In the genomic region with DNA sequence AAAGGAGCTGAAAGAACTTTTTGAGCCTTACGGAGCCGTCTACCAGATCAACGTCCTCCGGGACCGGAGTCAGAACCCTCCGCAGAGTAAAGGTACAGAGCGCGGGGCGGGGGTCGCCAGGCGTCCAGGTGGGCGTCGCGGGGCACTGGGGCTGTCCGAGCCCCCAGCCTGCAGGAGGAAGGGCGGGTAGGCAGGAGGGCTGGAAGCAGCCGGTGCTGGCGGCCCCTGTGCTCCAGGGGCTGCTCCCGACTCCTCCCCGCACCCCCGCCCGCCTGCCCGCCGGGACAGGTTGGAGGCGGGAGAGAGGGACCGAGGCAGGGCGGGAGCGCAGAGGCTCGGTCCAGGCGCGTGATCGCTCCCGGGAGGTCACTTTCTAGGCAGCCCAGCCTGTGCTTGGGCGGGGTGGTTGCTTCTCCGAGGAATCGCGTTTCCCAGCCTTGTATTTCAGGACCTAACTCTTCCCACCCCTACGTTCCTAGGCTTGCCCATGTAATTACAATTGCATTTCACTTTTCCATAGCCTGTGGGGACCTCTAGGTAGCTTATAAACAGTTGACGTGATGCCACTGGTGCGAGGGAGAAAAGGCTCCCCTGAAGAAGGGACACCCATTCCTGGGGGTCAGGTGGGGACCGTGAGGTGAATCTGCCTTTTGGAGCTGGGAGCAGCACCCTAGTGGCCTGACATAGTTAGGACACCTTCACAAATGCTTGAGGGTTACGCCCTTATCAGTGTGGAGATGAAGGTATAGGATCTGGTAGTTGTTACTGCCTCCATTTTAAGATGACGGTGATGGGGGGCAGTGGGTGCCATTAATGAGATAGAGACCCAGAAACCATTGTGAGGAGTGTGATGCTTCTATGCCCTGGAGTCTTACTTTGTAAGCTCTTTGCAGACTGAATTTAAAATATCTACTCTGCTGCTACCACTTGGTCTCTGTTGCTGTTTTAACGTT, we compare ENCODE assay signal across 8 cellular contexts.
DNase-seq lines count a peak whose midpoint lies in the region; ATAC-seq and TF ChIP-seq lines count a peak whose summit lies in the region.

No MANE protein-coding gene starts in this region.

- peak overlapping the region in 4 of 10 donors; percentile 97 to 100 (median 99) for H3K4me3 Mint-ChIP-seq in naive thymus-derived CD4-positive, alpha-beta T cell

- ATAC-seq in GM21825 (IDR thresholded peaks at IDR 0.05; ENCODE audit: unreplicated experiment) = peak; percentile 55
- ATAC-seq in naive thymus-derived CD4-positive, alpha-beta T cell = peak; percentile 74

- no peaks in the 10 kb centered on the region for H3F3A ChIP-seq in PC-9 (ENCODE audit: insufficient read depth, low read depth)

- H3K9me3 ChIP-seq in Karpas-422 (ENCODE audit: low read length) (no peaks in the 10 kb centered on the region), tibial nerve (no peaks in the 10 kb centered on the region), PC-9 (ENCODE audit: insufficient read depth, low read depth) (no peaks in the 10 kb centered on the region)
- H3K9me3 ChIP-seq in naive thymus-derived CD4-positive, alpha-beta T cell (ENCODE audit: control insufficient read depth in 2 of 3, low read length in 3 of 3) = no peaks in the 10 kb centered on the region

- H3K9me3 Mint-ChIP-seq in naive thymus-derived CD4-positive, alpha-beta T cell = peaks cover 0 to 8% (median 0%) of the 10 kb centered on the region in 11 donors

- peaks cover 34 to 39% (median 37%) of the 10 kb centered on the region in 7 donors for H3K4me1 Mint-ChIP-seq in naive thymus-derived CD4-positive, alpha-beta T cell

- intact Hi-C loops in naive thymus-derived CD4-positive, alpha-beta T cell (cut with micrococcal nuclease) = loop anchor here (1.0 to 5.0 kb wide), 10 partner anchors 12 to 306 kb away; partner anchors contain the start of gene CELF2 (in 1 of the 2)
- intact Hi-C loops in PC-9 (cut with micrococcal nuclease; ENCODE audit: unreplicated experiment) = no loop called here

- peak overlapping the region; percentile 38; the same call in 1 of the 2 replicates for H3K9ac ChIP-seq in Karpas-422 (ENCODE audit: low read length)

- H3K36me3 ChIP-seq in GM06990 (ENCODE audit: control insufficient read depth, insufficient read depth, low read length) = no peaks in the 10 kb centered on the region
- H3K36me3 ChIP-seq in Karpas-422 (ENCODE audit: insufficient read depth, low read length) = no peaks in the 10 kb centered on the region
- H3K36me3 ChIP-seq in naive thymus-derived CD4-positive, alpha-beta T cell (ENCODE audit: control insufficient read depth in 2 of 3, insufficient read depth in 3 of 3, low read length in 3 of 3) = peaks cover 0 to 19% (median 5%) of the 10 kb centered on the region in 3 experiments
- H3K36me3 ChIP-seq in tibial nerve = peaks cover 0 to 11% (median 0%) of the 10 kb centered on the region in 3 donors
- H3K36me3 ChIP-seq in PC-9 (ENCODE audit: low read depth) = no peaks in the 10 kb centered on the region

- H3K4me1 ChIP-seq in Karpas-422 (ENCODE audit: low read length) (peaks cover 33% of the 10 kb centered on the region), tibial nerve (peaks cover 0 to 76% (median 32%) of the 10 kb centered on the region in 4 donors), PC-9 (replicated peaks; ENCODE audit: insufficient read depth) (no peaks in the 10 kb centered on the region)
- peaks cover 44 to 50% of the 10 kb centered on the region in 2 donors for H3K4me1 ChIP-seq in naive thymus-derived CD4-positive, alpha-beta T cell (ENCODE audit: control insufficient read depth in 2 of 2, insufficient read depth in 2 of 2, low read length in 2 of 2)

- 5 to 12% methylated on average over 21 to 25 of the region's 44 CpGs for WGBS in tibial nerve, 2 donors

- peak; percentile 19 to 47 for TF ChIP-seq POLR2A in tibial nerve (IDR thresholded peaks at IDR 0.05)

- H3K36me3 Mint-ChIP-seq in naive thymus-derived CD4-positive, alpha-beta T cell = peaks cover 0 to 23% (median 12%) of the 10 kb centered on the region in 5 donors

- peak overlapping the region; percentile 67 for H3K4me2 ChIP-seq in Karpas-422 (ENCODE audit: low read depth, low read length, poor library complexity, severe bottlenecking)
- H3K4me2 ChIP-seq in PC-9 = no peak overlapping the region

- no peaks in the 10 kb centered on the region for H3K79me2 ChIP-seq in Karpas-422 (ENCODE audit: low read length)
- H3K79me2 ChIP-seq in PC-9 (ENCODE audit: low read depth) = no peaks in the 10 kb centered on the region

- H3K27ac Mint-ChIP-seq in naive thymus-derived CD4-positive, alpha-beta T cell = peak overlapping the region in 5 of 9 donors; percentile 97 to 100 (median 98)

- no peaks in the 10 kb centered on the region for H3K27me3 Mint-ChIP-seq in naive thymus-derived CD4-positive, alpha-beta T cell

- peak overlapping the region; percentile 82 for H3K4me3 ChIP-seq in GM06990 (replicated peaks; ENCODE audit: low read depth, low read length)
- peak overlapping the region; percentile 57; the same call in 1 of the 2 replicates for H3K4me3 ChIP-seq in Karpas-422 (ENCODE audit: low read length)
- no peak overlapping the region for H3K4me3 ChIP-seq in epithelial cell of esophagus (ENCODE audit: low read length)
- H3K4me3 ChIP-seq in naive thymus-derived CD4-positive, alpha-beta T cell (ENCODE audit: low read length) = peak overlapping the region; percentile 92
- peak overlapping the region; percentile 73 to 80 (median 78) for H3K4me3 ChIP-seq in tibial nerve
- no peak overlapping the region for H3K4me3 ChIP-seq in PC-9

- no TSS peak for BruUV-seq in PC-9 (replicated peaks; lab: Mats Ljungman, UMichigan)

- POLR2A ChIA-PET in naive thymus-derived CD4-positive, alpha-beta T cell (lab: Charles Lee) = interaction anchor here (0.6 to 12.9 kb wide), 17 partner anchors 12 to 183 kb away, joined by 3 to 919 read pairs (median 5); no protein-coding TSS in a partner anchor
- POLR2A ChIA-PET in PC-9 (lab: Charles Lee; ENCODE audit: unreplicated experiment) = no interaction called here

- CTCF ChIA-PET in naive thymus-derived CD4-positive, alpha-beta T cell (lab: Charles Lee) = interaction anchor here (0.6 to 5.1 kb wide), 13 partner anchors 12 to 133 kb away, joined by 3 to 71 read pairs (median 5); no protein-coding TSS in a partner anchor
- CTCF ChIA-PET in PC-9 (lab: Charles Lee) = interaction anchor here (0.7 kb wide), 1 partner anchor 272 kb away, joined by 13 read pairs; no protein-coding TSS in a partner anchor

- peak overlapping the region; percentile 58; the same call in 1 of the 2 replicates for H2AFZ ChIP-seq in Karpas-422 (ENCODE audit: low read length)
- no peak overlapping the region for H2AFZ ChIP-seq in PC-9

- TF ChIP-seq CTCF in GM06990 (IDR thresholded peaks at IDR 0.05; ENCODE audit: insufficient read depth, low read length, poor library complexity, severe bottlenecking) (peak; percentile 77), epithelial cell of esophagus (IDR thresholded peaks at IDR 0.05; ENCODE audit: insufficient read depth, low read depth, low read length, missing control alignments) (peak; percentile 58), tibial nerve (IDR thresholded peaks at IDR 0.05) (peak; percentile 32 to 63 (median 51)), PC-9 (conservative IDR thresholded peaks at IDR 0.05) (no peak)

- no peaks in the 10 kb centered on the region for H3K9me2 ChIP-seq in Karpas-422 (replicated peaks; ENCODE audit: insufficient read depth, low read length)
- H3K9me2 ChIP-seq in PC-9 (ENCODE audit: insufficient read depth) = no peaks in the 10 kb centered on the region

- H4K20me1 ChIP-seq in Karpas-422 (ENCODE audit: insufficient read depth, low read depth, low read length) = no peaks in the 10 kb centered on the region
- no peaks in the 10 kb centered on the region for H4K20me1 ChIP-seq in PC-9 (ENCODE audit: insufficient read depth)

- DNase-seq in GM06990 (ENCODE audit: extremely low read depth, insufficient read length) = peak; percentile 61
- peak; percentile 65 for DNase-seq in Karpas-422
- DNase-seq in activated CD4-positive, alpha-beta T cell treated with anti-CD3 and anti-CD28 coated beads, Interleukin-2, amount 50 U/mL, for 4 hours = peak; percentile 49 to 60
- peak; percentile 36 for DNase-seq in epithelial cell of esophagus (ENCODE audit: low read depth)
- peak in 8 of 9 donors; percentile 62 to 89 (median 81) for DNase-seq in naive thymus-derived CD4-positive, alpha-beta T cell
- peak; percentile 64 to 67 for DNase-seq in tibial nerve (ENCODE audit: low spot score in 2 of 2)
- DNase-seq in PC-9 = no peak

- no peak overlapping the region for H3K27ac ChIP-seq in Karpas-422 (ENCODE audit: low read length)
- peak overlapping the region; percentile 95 for H3K27ac ChIP-seq in naive thymus-derived CD4-positive, alpha-beta T cell (ENCODE audit: low read depth, low read length)
- peak overlapping the region; percentile 91 to 95 (median 94) for H3K27ac ChIP-seq in tibial nerve
- H3K27ac ChIP-seq in PC-9 = no peak overlapping the region

- no peaks in the 10 kb centered on the region for H3K27me3 ChIP-seq in GM06990 (replicated peaks; ENCODE audit: control insufficient read depth, insufficient read depth, low read length)
- 0 out of 2 replicates have a peak, but pooled peaks cover 4% of the 10 kb centered on the region for H3K27me3 ChIP-seq in Karpas-422 (ENCODE audit: low read length)
- H3K27me3 ChIP-seq in naive thymus-derived CD4-positive, alpha-beta T cell (ENCODE audit: control insufficient read depth in 2 of 2, insufficient read depth in 2 of 2, low read length in 2 of 2) = no peaks in the 10 kb centered on the region
- H3K27me3 ChIP-seq in tibial nerve = no peaks in the 10 kb centered on the region
- peaks cover 46% of the 10 kb centered on the region for H3K27me3 ChIP-seq in PC-9 (ENCODE audit: insufficient read depth, low read depth)

- TF ChIP-seq EP300 in tibial nerve (IDR thresholded peaks at IDR 0.05) = peak in 1 of 2 donors; percentile 85

Comparison
In these comparisons a context has a peak if more than half of its experiments do, and no peak if none do; other contexts are left out.
1. DNase-seq: peak in GM06990 (single experiment), Karpas-422 (single experiment), activated CD4-positive, alpha-beta T cell treated with anti-CD3 and anti-CD28 coated beads, Interleukin-2, amount 50 U/mL, for 4 hours (2 of 2), epithelial cell of esophagus (single experiment), naive thymus-derived CD4-positive, alpha-beta T cell (8 of 9) and tibial nerve (2 of 2); none in PC-9 (0 of 2).
2. H3K4me3 ChIP-seq: peak in GM06990 (single experiment), Karpas-422 (single experiment), naive thymus-derived CD4-positive, alpha-beta T cell (single experiment) and tibial nerve (4 of 4); none in epithelial cell of esophagus (single experiment) and PC-9 (single experiment).
3. H3K27ac ChIP-seq: peak in naive thymus-derived CD4-positive, alpha-beta T cell (single experiment) and tibial nerve (4 of 4); none in Karpas-422 (single experiment) and PC-9 (single experiment).